8 cellular contexts compared by ENCODE assay signal in the genomic region with DNA sequence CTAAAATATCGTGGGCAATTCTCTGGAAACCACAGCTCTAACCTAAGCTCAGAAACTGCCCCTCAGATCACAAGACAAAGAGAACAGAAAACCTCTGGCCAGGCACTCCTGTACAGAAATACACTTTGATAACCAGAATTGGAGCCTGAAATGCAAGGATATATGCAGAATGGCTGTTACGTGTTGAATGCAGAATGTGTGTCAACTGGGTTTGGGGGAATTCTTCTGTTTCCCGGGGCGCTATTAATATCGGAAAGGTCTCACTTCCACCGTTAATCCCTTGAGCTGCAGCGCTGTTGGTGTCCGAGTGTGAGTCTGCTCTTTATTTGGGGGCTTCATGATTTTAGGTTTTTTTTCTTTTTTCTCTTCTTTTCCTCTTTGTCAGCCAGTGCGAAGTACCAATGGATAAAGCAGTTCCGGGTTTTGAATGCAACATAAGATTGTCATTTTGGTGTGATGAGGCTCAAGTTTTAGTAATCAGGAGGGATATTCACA. TPM values are rescaled to one million over a fixed set of nuclear protein-coding genes. Genes with fewer than 3 reads are reported as not detected.
DNase-seq lines count a peak whose midpoint lies in the region; ATAC-seq and TF ChIP-seq lines count a peak whose summit lies in the region.

No MANE protein-coding gene starts in this region.

- peaks cover 4% of the 10 kb centered on the region for H3K36me3 Mint-ChIP-seq in GM23338 (ENCODE audit: low read depth)

- no peaks in the 10 kb centered on the region for H3K9me3 ChIP-seq in Peyer's patch
- no peaks in the 10 kb centered on the region for H3K9me3 ChIP-seq in endocrine pancreas (ENCODE audit: control insufficient read depth, low read length)
- no peaks in the 10 kb centered on the region for H3K9me3 ChIP-seq in neural cell (ENCODE audit: low read length)

- H3K27me3 ChIP-seq in GM23338 (ENCODE audit: insufficient read depth) (peaks cover 72% of the 10 kb centered on the region), Peyer's patch (no peaks in the 10 kb centered on the region), endocrine pancreas (ENCODE audit: control insufficient read depth, insufficient read depth, low read length) (no peaks in the 10 kb centered on the region), neural cell (ENCODE audit: insufficient read depth, low read depth, low read length) (no peaks in the 10 kb centered on the region)

- TF ChIP-seq POLR2A in Peyer's patch (IDR thresholded peaks at IDR 0.05) = no peak

- H3K36me3 ChIP-seq in GM23338 (ENCODE audit: insufficient read depth) (no peaks in the 10 kb centered on the region), Peyer's patch (peaks cover 0 to 8% (median 0%) of the 10 kb centered on the region in 3 donors), endocrine pancreas (ENCODE audit: control insufficient read depth, insufficient read depth, low read length) (no peaks in the 10 kb centered on the region), neural cell (ENCODE audit: insufficient read depth, low read length) (no peaks in the 10 kb centered on the region)

- H3K4me3 ChIP-seq in GM23338 (peak overlapping the region; percentile 84), Peyer's patch (peak overlapping the region; percentile 85 to 97 (median 94)), endocrine pancreas (ENCODE audit: control insufficient read depth, insufficient read depth, low read length) (peak overlapping the region; percentile 87), neural cell (ENCODE audit: low read length) (peak overlapping the region; percentile 96)

- H2AFZ ChIP-seq in GM23338 (no peak overlapping the region), neural cell (ENCODE audit: low read depth, low read length) (peak overlapping the region; percentile 46)

- peaks cover 23% of the 10 kb centered on the region for H3K4me1 Mint-ChIP-seq in GM23338

- peaks cover 31% of the 10 kb centered on the region for H3K27me3 Mint-ChIP-seq in GM23338 (ENCODE audit: insufficient read depth, low read depth, poor library complexity)

- no peak overlapping the region for H3K27ac Mint-ChIP-seq in GM23338

- H3K9me2 ChIP-seq in GM23338 (ENCODE audit: insufficient read depth) (no peaks in the 10 kb centered on the region), neural cell (ENCODE audit: insufficient read depth, low read length) (no peaks in the 10 kb centered on the region)

- H3F3A ChIP-seq in GM23338 (replicated peaks; ENCODE audit: low read depth) = no peaks in the 10 kb centered on the region
- H3F3A ChIP-seq in neural cell (ENCODE audit: insufficient read depth, low read length, poor library complexity, severe bottlenecking) = no peaks in the 10 kb centered on the region

- peaks cover 14% of the 10 kb centered on the region for H3K4me1 ChIP-seq in GM23338 (ENCODE audit: insufficient read depth)
- H3K4me1 ChIP-seq in Peyer's patch = peaks cover 0 to 33% (median 1%) of the 10 kb centered on the region in 4 donors
- peaks cover 22% of the 10 kb centered on the region for H3K4me1 ChIP-seq in endocrine pancreas (ENCODE audit: control insufficient read depth, insufficient read depth, low read length)

- H4K20me1 ChIP-seq in GM23338 (replicated peaks; ENCODE audit: insufficient read depth) = peaks cover 30% of the 10 kb centered on the region
- H4K20me1 ChIP-seq in neural cell (ENCODE audit: insufficient read depth) = no peaks in the 10 kb centered on the region

- TF ChIP-seq RAD21 in neural cell (conservative IDR thresholded peaks at IDR 0.05) = peak; percentile 49

- TF ChIP-seq CTCF in GM23338 (conservative IDR thresholded peaks at IDR 0.05; ENCODE audit: low read depth in 2 of 2) = no peak
- no peak for TF ChIP-seq CTCF in Peyer's patch (IDR thresholded peaks at IDR 0.05)
- no peak for TF ChIP-seq CTCF in neural cell (IDR thresholded peaks at IDR 0.05; ENCODE audit: poor library complexity, severe bottlenecking)

- no peak for TF ChIP-seq EP300 in neural cell (conservative IDR thresholded peaks at IDR 0.05; ENCODE audit: poor library complexity, severe bottlenecking)

- H3K4me3 Mint-ChIP-seq in GM23338 = peak overlapping the region; percentile 79

- DNase-seq in NCI-H146 treated with DMSO at 0.1 percent for 48 hours (lab: John Stamatoyannopoulos, UW; ENCODE audit: unreplicated experiment) = peak; percentile 40
- no peak for DNase-seq in NCI-H146 (lab: John Stamatoyannopoulos, UW)
- no peak for DNase-seq in GM23338 (ENCODE audit: low spot score)
- no peak for DNase-seq in Peyer's patch
- no peak for DNase-seq in stimulated activated CD4-positive, alpha-beta T cell treated with anti-CD3 and anti-CD28 coated beads, Interleukin-4, amount 100 ng/mL, for 1 hour
- DNase-seq in NK-92 treated with Interleukin-12 subunit alpha and Interleukin-12 subunit beta, amount 100 ng/mL, for 24 hours (lab: John Stamatoyannopoulos, UW) = no peak

- H3K79me2 ChIP-seq in GM23338 (replicated peaks; ENCODE audit: insufficient read depth) = peaks cover 42% of the 10 kb centered on the region
- peaks cover 50% of the 10 kb centered on the region for H3K79me2 ChIP-seq in neural cell (replicated peaks; ENCODE audit: insufficient read depth, low read length)

- peak overlapping the region; percentile 96 for H3K4me2 ChIP-seq in GM23338
- peak overlapping the region; percentile 80 for H3K4me2 ChIP-seq in neural cell (ENCODE audit: low read length)

- peaks cover 11% of the 10 kb centered on the region; the same call in 2 of the 3 replicates for H3K9me3 Mint-ChIP-seq in GM23338

- H3K27ac ChIP-seq in GM23338 (ENCODE audit: low read depth) = no peak overlapping the region
- H3K27ac ChIP-seq in Peyer's patch = peak overlapping the region; percentile 98 to 100 (median 99)
- peak overlapping the region; percentile 83 for H3K27ac ChIP-seq in neural cell (ENCODE audit: low read length)

- H3K9ac ChIP-seq in endocrine pancreas (ENCODE audit: control insufficient read depth, insufficient read depth, low read length) (peak overlapping the region; percentile 56), neural cell (ENCODE audit: low read length) (peak overlapping the region; percentile 82)

- ATAC-seq in GM23338 = no peak

TF ChIP-seq in GM23338, 12 proteins besides CTCF, POLR2A, EP300 and RAD21 (continues in another document):
- TF ChIP-seq ZNF331 (CRISPR knock-in tag; IDR thresholded peaks at IDR 0.05; ENCODE audit: low read depth) = no peak
- no peak for TF ChIP-seq STAT1 (IDR thresholded peaks at IDR 0.05; ENCODE audit: unreplicated experiment)
- TF ChIP-seq, protein P1, sequence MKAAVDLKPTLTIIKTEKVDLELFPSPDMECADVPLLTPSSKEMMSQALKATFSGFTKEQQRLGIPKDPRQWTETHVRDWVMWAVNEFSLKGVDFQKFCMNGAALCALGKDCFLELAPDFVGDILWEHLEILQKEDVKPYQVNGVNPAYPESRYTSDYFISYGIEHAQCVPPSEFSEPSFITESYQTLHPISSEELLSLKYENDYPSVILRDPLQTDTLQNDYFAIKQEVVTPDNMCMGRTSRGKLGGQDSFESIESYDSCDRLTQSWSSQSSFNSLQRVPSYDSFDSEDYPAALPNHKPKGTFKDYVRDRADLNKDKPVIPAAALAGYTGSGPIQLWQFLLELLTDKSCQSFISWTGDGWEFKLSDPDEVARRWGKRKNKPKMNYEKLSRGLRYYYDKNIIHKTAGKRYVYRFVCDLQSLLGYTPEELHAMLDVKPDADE (IDR thresholded peaks at IDR 0.05) = no peak
- no peak for TF ChIP-seq POLR2AphosphoS5 (IDR thresholded peaks at IDR 0.05; ENCODE audit: low read depth)

TF ChIP-seq in neural cell, 6 proteins besides CTCF, POLR2A, EP300 and RAD21:
- no peak for TF ChIP-seq EZH2 (IDR thresholded peaks at IDR 0.05; ENCODE audit: borderline replicate concordance, insufficient read depth, low read length, poor library complexity, severe bottlenecking)
- TF ChIP-seq SMC3 (conservative IDR thresholded peaks at IDR 0.05; ENCODE audit: poor library complexity) = peak; percentile 41
- TF ChIP-seq, protein P2, sequence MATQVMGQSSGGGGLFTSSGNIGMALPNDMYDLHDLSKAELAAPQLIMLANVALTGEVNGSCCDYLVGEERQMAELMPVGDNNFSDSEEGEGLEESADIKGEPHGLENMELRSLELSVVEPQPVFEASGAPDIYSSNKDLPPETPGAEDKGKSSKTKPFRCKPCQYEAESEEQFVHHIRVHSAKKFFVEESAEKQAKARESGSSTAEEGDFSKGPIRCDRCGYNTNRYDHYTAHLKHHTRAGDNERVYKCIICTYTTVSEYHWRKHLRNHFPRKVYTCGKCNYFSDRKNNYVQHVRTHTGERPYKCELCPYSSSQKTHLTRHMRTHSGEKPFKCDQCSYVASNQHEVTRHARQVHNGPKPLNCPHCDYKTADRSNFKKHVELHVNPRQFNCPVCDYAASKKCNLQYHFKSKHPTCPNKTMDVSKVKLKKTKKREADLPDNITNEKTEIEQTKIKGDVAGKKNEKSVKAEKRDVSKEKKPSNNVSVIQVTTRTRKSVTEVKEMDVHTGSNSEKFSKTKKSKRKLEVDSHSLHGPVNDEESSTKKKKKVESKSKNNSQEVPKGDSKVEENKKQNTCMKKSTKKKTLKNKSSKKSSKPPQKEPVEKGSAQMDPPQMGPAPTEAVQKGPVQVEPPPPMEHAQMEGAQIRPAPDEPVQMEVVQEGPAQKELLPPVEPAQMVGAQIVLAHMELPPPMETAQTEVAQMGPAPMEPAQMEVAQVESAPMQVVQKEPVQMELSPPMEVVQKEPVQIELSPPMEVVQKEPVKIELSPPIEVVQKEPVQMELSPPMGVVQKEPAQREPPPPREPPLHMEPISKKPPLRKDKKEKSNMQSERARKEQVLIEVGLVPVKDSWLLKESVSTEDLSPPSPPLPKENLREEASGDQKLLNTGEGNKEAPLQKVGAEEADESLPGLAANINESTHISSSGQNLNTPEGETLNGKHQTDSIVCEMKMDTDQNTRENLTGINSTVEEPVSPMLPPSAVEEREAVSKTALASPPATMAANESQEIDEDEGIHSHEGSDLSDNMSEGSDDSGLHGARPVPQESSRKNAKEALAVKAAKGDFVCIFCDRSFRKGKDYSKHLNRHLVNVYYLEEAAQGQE (IDR thresholded peaks at IDR 0.05; ENCODE audit: borderline replicate concordance) = no peak

RNA-seq across cellular contexts. Expression of a gene that starts 1.2 kb away (rescaled TPM):
- total RNA-seq in GM23338 (2014; rRNA removed; shearing (Covaris generic)) = 9.8 and 25.4 TPM in 2 replicates
- polyA plus RNA-seq in GM23338 (2016; fragmentation: Nextera tagmentation; extraction: Ambion mirVana) (3.4 and 5.9 TPM in 2 replicates), neural cell (38.0 and 41.9 TPM in 2 replicates)
- 100 to 1,000 TPM in 1 of 4 donors, 10 to 100 TPM in 3; 69.3 to 113 (median 87.5) TPM for total RNA-seq in Peyer's patch
- 188 and 234 TPM in 2 replicates for polyA minus RNA-seq in neural cell
